Comparison of ENCODE assay signal across 37 cellular contexts in genomic region chr1:54708385-54708784, GRCh38.
"Had no signal": no experiment of that assay in that cellular context is flagged by ENCODE, and none has a peak within 500 bp of the region (broad histone marks: within the 10 kb centered on the region; RNA-seq: fewer than 3 reads in every experiment).

No MANE protein-coding gene starts in this region.

- H3K27ac Mint-ChIP-seq: activated B cell treated with CpG ODN at 0.5 μM for 24 hours; activated CD4-positive, alpha-beta memory T cell treated with anti-CD3 and anti-CD28 coated beads for 36 hours; activated naive CD4-positive, alpha-beta T cell treated with anti-CD3 and anti-CD28 coated beads for 36 hours; activated naive CD4-positive, alpha-beta T cell treated with anti-CD3 and anti-CD28 coated beads, Interleukin-2, amount 50 U/mL, for 72 hours; activated T-helper 1 cell treated with anti-CD3 and anti-CD28 coated beads, Interleukin-12 subunit alpha, Interleukin-12 subunit beta, Interleukin-2, Interleukin-4 antibody, amounts not matched to agents 30 ng/mL and 10 ng/mL and 1 ng/mL, durations not matched to agents 14 hours and 24 hours and 36 hours had no signal

- H3K4me1 ChIP-seq: adrenal gland, body of pancreas, breast epithelium had no signal

- H3K9me3 ChIP-seq: adrenal gland, body of pancreas, breast epithelium, MG63 had no signal

- H3K27ac ChIP-seq: adrenal gland, body of pancreas, breast epithelium, RWPE1, VCaP had no signal

- H3K27me3 ChIP-seq: adrenal gland, body of pancreas, breast epithelium, MG63 had no signal

- H3K36me3 Mint-ChIP-seq: activated CD4-positive, alpha-beta memory T cell treated with anti-CD3 and anti-CD28 coated beads for 36 hours; activated naive CD4-positive, alpha-beta T cell treated with anti-CD3 and anti-CD28 coated beads, Interleukin-2, amount 50 U/mL, for 72 hours had no signal

- ATAC-seq: activated naive CD4-positive, alpha-beta T cell treated with anti-CD3 and anti-CD28 coated beads, Interleukin-2, amount 50 U/mL, for 72 hours; activated T-cell treated with anti-CD3 and anti-CD28 coated beads, Interleukin-2, amount 50 U/mL, for 4 hours; body of pancreas; PC-3 had no signal

- H3K9me3 Mint-ChIP-seq: activated B cell treated with CpG ODN at 0.5 μM for 24 hours; activated CD4-positive, alpha-beta memory T cell treated with anti-CD3 and anti-CD28 coated beads for 36 hours; activated naive CD4-positive, alpha-beta T cell treated with anti-CD3 and anti-CD28 coated beads for 36 hours; activated naive CD4-positive, alpha-beta T cell treated with anti-CD3 and anti-CD28 coated beads, Interleukin-2, amount 50 U/mL, for 72 hours; activated T-cell treated with anti-CD3 and anti-CD28 coated beads, Interleukin-2, amount 50 U/mL, for 4 hours; activated T-helper 1 cell treated with anti-CD3 and anti-CD28 coated beads, Interleukin-12 subunit alpha, Interleukin-12 subunit beta, Interleukin-2, Interleukin-4 antibody, amounts not matched to agents 30 ng/mL and 10 ng/mL and 1 ng/mL, durations not matched to agents 14 hours and 24 hours and 36 hours had no signal

- H3K4me3 Mint-ChIP-seq: activated B cell treated with CpG ODN at 0.5 μM for 24 hours; activated CD4-positive, alpha-beta memory T cell treated with anti-CD3 and anti-CD28 coated beads for 36 hours; activated naive CD4-positive, alpha-beta T cell treated with anti-CD3 and anti-CD28 coated beads for 36 hours; activated T-cell treated with anti-CD3 and anti-CD28 coated beads, Interleukin-2, amount 50 U/mL, for 4 hours; activated T-helper 1 cell treated with anti-CD3 and anti-CD28 coated beads, Interleukin-12 subunit alpha, Interleukin-12 subunit beta, Interleukin-2, Interleukin-4 antibody, amounts not matched to agents 30 ng/mL and 10 ng/mL and 1 ng/mL, durations not matched to agents 14 hours and 24 hours and 36 hours had no signal

- H3K4me3 ChIP-seq: adrenal gland, body of pancreas, breast epithelium, MG63 had no signal

- FAIRE-seq: astrocyte, RCC 7860 had no signal

- DNase-seq: activated B cell treated with CpG ODN at 0.5 μM for 24 hours; activated CD4-positive, alpha-beta memory T cell treated with anti-CD3 and anti-CD28 coated beads for 36 hours; activated CD4-positive, alpha-beta T cell treated with anti-CD3 and anti-CD28 coated beads for 4 hours; activated CD4-positive, alpha-beta T cell treated with anti-CD3 and anti-CD28 coated beads, Interleukin-2, amount 50 U/mL, for 1 hour; activated CD4-positive, CD25-positive, alpha-beta regulatory T cell treated with anti-CD3 and anti-CD28 coated beads, Interleukin-2, amount 50 U/mL, for 72 hours; activated CD8-positive, alpha-beta memory T cell treated with anti-CD3 and anti-CD28 coated beads, Interleukin-2, amount 50 U/mL, for 4 hours; activated gamma-delta T cell treated with Interleukin-2 at 50 U/mL for 16 hours; activated naive CD4-positive, alpha-beta T cell treated with anti-CD3 and anti-CD28 coated beads for 36 hours; activated T-cell treated with anti-CD3 and anti-CD28 coated beads for 4 hours; activated T-cell treated with anti-CD3 and anti-CD28 coated beads, Interleukin-2, amount 50 U/mL, for 4 hours; adrenal gland; body of pancreas; caudate nucleus; Karpas-422; KBM-7; MG63; NCI-H1092; NCI-H1436 treated with DMSO at 0.1 percent for 48 hours; NCI-H1694 treated with DMSO at 0.1 percent for 48 hours; NCI-H2029; NCI-H345; NCI-H526; NCI-H748 treated with DMSO at 0.1 percent for 48 hours; NK-92 treated with Interleukin-12 subunit alpha and Interleukin-12 subunit beta, amount 100 ng/mL, for 24 hours; PC-3; Right ventricle myocardium superior; SW 1271; T-helper 1 cell; T-helper 2 cell; T-helper 9 cell had no signal

- H3K36me3 ChIP-seq: adrenal gland, breast epithelium, MG63 had no signal

- H3K4me1 Mint-ChIP-seq: activated B cell treated with CpG ODN at 0.5 μM for 24 hours had no signal
